ENCODE assay signal across 8 cellular contexts in genomic region chr16:2785101-2785991, GRCh38. TPM values are rescaled to one million over a fixed set of nuclear protein-coding genes. Genes with fewer than 3 reads are reported as not detected.
DNase-seq lines count a peak whose midpoint lies in the region; ATAC-seq and TF ChIP-seq lines count a peak whose summit lies in the region.
"Had no signal": no experiment of that assay in that cellular context is flagged by ENCODE, and none has a peak within 500 bp of the region (broad histone marks: within the 10 kb centered on the region; RNA-seq: fewer than 3 reads in every experiment).

No MANE protein-coding gene starts in this region.

- no peak overlapping the region for H3K27ac ChIP-seq in IMR-90 (ENCODE audit: insufficient read depth, low read length)

- H2BK120ac ChIP-seq in IMR-90 (ENCODE audit: low read depth, low read length) = no peak overlapping the region

- no peaks in the 10 kb centered on the region for H3K79me1 ChIP-seq in IMR-90 (ENCODE audit: low read depth in 1 of 2, low read length in 2 of 2)

- no peaks in the 10 kb centered on the region for H4K20me1 ChIP-seq in IMR-90 (ENCODE audit: insufficient read depth, low read length)

- peak overlapping the region; percentile 81 for H3K4me3 Mint-ChIP-seq in stimulated activated memory B cell treated with anti-CD40 and anti-IgM and Interleukin-4, amounts not matched to agents 10 μg/mL and 1 μg/mL and 100 μg/mL, for 72 hours

- ATAC-seq in IMR-90 (ENCODE audit: low read depth) = peak; percentile 33
- ATAC-seq in stimulated activated memory B cell treated with anti-CD40 and anti-IgM and Interleukin-4, amounts not matched to agents 10 μg/mL and 1 μg/mL and 100 μg/mL, for 72 hours = peak; percentile 50
- no peak for ATAC-seq in GM19455 (IDR thresholded peaks at IDR 0.05; ENCODE audit: unreplicated experiment)

- no peak overlapping the region for H3K14ac ChIP-seq in IMR-90 (replicated peaks; ENCODE audit: low read depth, low read length)

- no TSS peak for BruUV-seq in IMR-90 (replicated peaks; lab: Mats Ljungman, UMichigan)

- CTCF ChIA-PET in IMR-90 (lab: Yijun Ruan, JAX) = no interaction called here

- H3K36me3 ChIP-seq in IMR-90 (ENCODE audit: control insufficient read depth, insufficient read depth, low read length) = no peaks in the 10 kb centered on the region
- no peaks in the 10 kb centered on the region for H3K36me3 ChIP-seq in iPS-15b (ENCODE audit: control insufficient read depth, insufficient read depth, low read length)

- no peak overlapping the region for H2AK9ac ChIP-seq in IMR-90 (replicated peaks; ENCODE audit: low read depth, low read length, poor library complexity)

- TF ChIP-seq CTCF in IMR-90 (conservative IDR thresholded peaks at IDR 0.05; ENCODE audit: low read depth, low read length) = peak; percentile 6; the same call in 1 of the 2 replicates

- no peaks in the 10 kb centered on the region for H3K9me1 ChIP-seq in IMR-90 (ENCODE audit: insufficient read depth, low read length)

- H2AK5ac ChIP-seq in IMR-90 (ENCODE audit: low read depth, low read length) = no peak overlapping the region

- H3K18ac ChIP-seq in IMR-90 (ENCODE audit: low read depth, low read length) = no peak overlapping the region

- POLR2A ChIA-PET in IMR-90 (lab: Charles Lee; ENCODE audit: unreplicated experiment) = no interaction called here

- H3K9me3 ChIP-seq in IMR-90 (ENCODE audit: control insufficient read depth, insufficient read depth, low read length) = no peaks in the 10 kb centered on the region
- no peaks in the 10 kb centered on the region for H3K9me3 ChIP-seq in iPS-15b (ENCODE audit: control insufficient read depth, insufficient read depth, low read length)

- TF ChIP-seq POLR2A in IMR-90 (IDR thresholded peaks at IDR 0.05; ENCODE audit: low read depth, low read length) = no peak

- no peak overlapping the region for H2BK15ac ChIP-seq in IMR-90 (ENCODE audit: low read depth, low read length)

- peaks cover 10% of the 10 kb centered on the region for H3K4me1 Mint-ChIP-seq in stimulated activated memory B cell treated with anti-CD40 and anti-IgM and Interleukin-4, amounts not matched to agents 10 μg/mL and 1 μg/mL and 100 μg/mL, for 72 hours

- no peaks in the 10 kb centered on the region for H3K9me3 Mint-ChIP-seq in stimulated activated memory B cell treated with anti-CD40 and anti-IgM and Interleukin-4, amounts not matched to agents 10 μg/mL and 1 μg/mL and 100 μg/mL, for 72 hours

- H2BK5ac ChIP-seq in IMR-90 (ENCODE audit: low read depth, low read length, poor library complexity, severe bottlenecking) = no peak overlapping the region

- H2BK20ac ChIP-seq in IMR-90 (ENCODE audit: low read depth, low read length) = no peak overlapping the region

- DNase-seq in IMR-90 (no peak), NCI-H2171 (lab: John Stamatoyannopoulos, UW) (no peak), Kasumi-1 (lab: John Stamatoyannopoulos, UW) (no peak)
- DNase-seq in activated T-cell treated with anti-CD3 and anti-CD28 coated beads, Interleukin-2, amount 50 U/mL, for 48 hours = peak; percentile 63 to 72

- no peak overlapping the region for H3K4ac ChIP-seq in IMR-90 (ENCODE audit: low read depth, low read length)

- peak overlapping the region; percentile 76 for H3K27ac Mint-ChIP-seq in stimulated activated memory B cell treated with anti-CD40 and anti-IgM and Interleukin-4, amounts not matched to agents 10 μg/mL and 1 μg/mL and 100 μg/mL, for 72 hours
- H3K27ac Mint-ChIP-seq: progenitor cell of endocrine pancreas had no signal

- no peak overlapping the region for H3K23ac ChIP-seq in IMR-90 (ENCODE audit: low read depth, low read length)

- in situ Hi-C loops in IMR-90 (cut with MboI; ENCODE audit: low sequenced_read_pairs) = no loop called here

- no peak overlapping the region for H4K5ac ChIP-seq in IMR-90 (ENCODE audit: low read depth, low read length)

- H4K8ac ChIP-seq in IMR-90 (ENCODE audit: low read depth in 2 of 2, low read length in 2 of 2) = no peak overlapping the region

- H3K4me1 ChIP-seq in IMR-90 (ENCODE audit: control insufficient read depth, insufficient read depth, low read length) = no peaks in the 10 kb centered on the region
- H3K4me1 ChIP-seq in iPS-15b (ENCODE audit: control insufficient read depth, insufficient read depth, low read length) = no peaks in the 10 kb centered on the region

- no peak overlapping the region for H3K56ac ChIP-seq in IMR-90 (ENCODE audit: extremely low read depth, insufficient read depth, low read length)

- H2AFZ ChIP-seq in IMR-90 (replicated peaks; ENCODE audit: low read length, poor library complexity) = peak overlapping the region; percentile 71

- 20% methylated on average over 49 of the region's 79 CpGs; no CpG with 5 or more reads in 1 of the 2 experiments for WGBS in IMR-90 (ENCODE audit: extremely low coverage in 2 of 2, insufficient read length in 1 of 2), 2 experiments

- intact Hi-C loops in IMR-90 (cut with micrococcal nuclease) = no loop called here

- no peak for TF ChIP-seq RAD21 in IMR-90 (IDR thresholded peaks at IDR 0.05; ENCODE audit: low read length)

- no peaks in the 10 kb centered on the region for H3K36me3 Mint-ChIP-seq in stimulated activated memory B cell treated with anti-CD40 and anti-IgM and Interleukin-4, amounts not matched to agents 10 μg/mL and 1 μg/mL and 100 μg/mL, for 72 hours

- no peak overlapping the region for H3K4me3 ChIP-seq in IMR-90 (ENCODE audit: insufficient read depth, low read depth, low read length)
- H3K4me3 ChIP-seq in iPS-15b (ENCODE audit: low read depth, low read length) = peak overlapping the region; percentile 50

- no peak overlapping the region for H3K9ac ChIP-seq in IMR-90 (ENCODE audit: low read depth, low read length)
- H3K9ac ChIP-seq in iPS-15b (ENCODE audit: low read depth, low read length) = peak overlapping the region; percentile 5

- dilution Hi-C loops in IMR-90 (cut with HindIII; ENCODE audit: low sequenced_read_pairs, unreplicated experiment) = no loop called here

- H3K4me2 ChIP-seq in IMR-90 (ENCODE audit: low read depth, low read length) = no peak overlapping the region

- H3K27me3 Mint-ChIP-seq in stimulated activated memory B cell treated with anti-CD40 and anti-IgM and Interleukin-4, amounts not matched to agents 10 μg/mL and 1 μg/mL and 100 μg/mL, for 72 hours = peaks cover 28% of the 10 kb centered on the region

- H3K27me3 ChIP-seq in IMR-90 (ENCODE audit: control insufficient read depth, insufficient read depth, low read length) = peaks cover 58% of the 10 kb centered on the region
- peaks cover 18% of the 10 kb centered on the region for H3K27me3 ChIP-seq in iPS-15b (ENCODE audit: control insufficient read depth, insufficient read depth, low read length)

- no peak overlapping the region for H4K91ac ChIP-seq in IMR-90 (ENCODE audit: insufficient read depth, low read depth, low read length)

TF ChIP-seq in IMR-90, 13 proteins besides CTCF, POLR2A, EP300 and RAD21 (continues in another document):
- TF ChIP-seq FOS (IDR thresholded peaks at IDR 0.05; ENCODE audit: low read depth, low read length) (no peak), MAFK (IDR thresholded peaks at IDR 0.05; ENCODE audit: low read depth, low read length) (no peak), SMC3 (IDR thresholded peaks at IDR 0.05; ENCODE audit: low read depth, low read length) (no peak), RCOR1 (IDR thresholded peaks at IDR 0.05; ENCODE audit: insufficient replicate concordance, low read length) (no peak), CHD1 (IDR thresholded peaks at IDR 0.05; ENCODE audit: low read depth, low read length) (no peak), CEBPB (IDR thresholded peaks at IDR 0.05; ENCODE audit: low read depth, low read length) (no peak), MXI1 (IDR thresholded peaks at IDR 0.05; ENCODE audit: borderline replicate concordance, low read depth, low read length) (no peak), NFE2L2 (IDR thresholded peaks at IDR 0.05; ENCODE audit: low read depth, low read length) (no peak), MAZ (IDR thresholded peaks at IDR 0.05; ENCODE audit: borderline replicate concordance, low read depth, low read length) (no peak), RFX5 (IDR thresholded peaks at IDR 0.05; ENCODE audit: low read depth, low read length) (no peak)
- TF ChIP-seq, protein P1, sequence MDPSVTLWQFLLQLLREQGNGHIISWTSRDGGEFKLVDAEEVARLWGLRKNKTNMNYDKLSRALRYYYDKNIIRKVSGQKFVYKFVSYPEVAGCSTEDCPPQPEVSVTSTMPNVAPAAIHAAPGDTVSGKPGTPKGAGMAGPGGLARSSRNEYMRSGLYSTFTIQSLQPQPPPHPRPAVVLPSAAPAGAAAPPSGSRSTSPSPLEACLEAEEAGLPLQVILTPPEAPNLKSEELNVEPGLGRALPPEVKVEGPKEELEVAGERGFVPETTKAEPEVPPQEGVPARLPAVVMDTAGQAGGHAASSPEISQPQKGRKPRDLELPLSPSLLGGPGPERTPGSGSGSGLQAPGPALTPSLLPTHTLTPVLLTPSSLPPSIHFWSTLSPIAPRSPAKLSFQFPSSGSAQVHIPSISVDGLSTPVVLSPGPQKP (IDR thresholded peaks at IDR 0.05; ENCODE audit: borderline replicate concordance, low read depth, low read length) = no peak

RNA-seq across cellular contexts. Expression of gene PRSS33, which starts 2.0 kb away (rescaled TPM):
- total RNA-seq in IMR-90 (2012; rRNA removed) = not detected in 2 replicates
- not detected in 2 replicates for polyA plus RNA-seq in IMR-90 (2012; rRNA removed)
- not detected in 2 replicates for polyA plus RNA-seq in IMR-90 (2012; cell fraction: cytosol; rRNA removed)
- polyA plus RNA-seq in IMR-90 (2012; cell fraction: nucleus; rRNA removed; ENCODE audit: low replicate concordance) = not detected in 2 replicates

RNA-seq across cellular contexts. Expression of gene ELOB, which starts 8.3 kb away (rescaled TPM):
- total RNA-seq in IMR-90 (2012; rRNA removed) = 225 and 5,859 TPM in 2 replicates
- 442 and 481 TPM in 2 replicates for polyA plus RNA-seq in IMR-90 (2012; rRNA removed)
- 442 and 479 TPM in 2 replicates for polyA plus RNA-seq in IMR-90 (2012; cell fraction: cytosol; rRNA removed)
- polyA plus RNA-seq in IMR-90 (2012; cell fraction: nucleus; rRNA removed; ENCODE audit: low replicate concordance) = 142 and 174 TPM in 2 replicates

RNA-seq across cellular contexts. Expression of gene PRSS41, which starts 12.9 kb away (rescaled TPM):
- not detected in 2 replicates for total RNA-seq in IMR-90 (2012; rRNA removed)
- polyA plus RNA-seq in IMR-90 (2012; rRNA removed) = not detected in 2 replicates
- polyA plus RNA-seq in IMR-90 (2012; cell fraction: cytosol; rRNA removed) = not detected in 2 replicates
- polyA plus RNA-seq in IMR-90 (2012; cell fraction: nucleus; rRNA removed; ENCODE audit: low replicate concordance) = not detected in 2 replicates
- total RNA-seq: progenitor cell of endocrine pancreas had no signal

RNA-seq across cellular contexts. Expression of gene PRSS21, which starts 31.7 kb away (rescaled TPM):
- not detected in 2 replicates for total RNA-seq in IMR-90 (2012; rRNA removed)
- 0.21 and 0.47 TPM in 2 replicates for polyA plus RNA-seq in IMR-90 (2012; rRNA removed)
- 0.26 and 0.41 TPM in 2 replicates for polyA plus RNA-seq in IMR-90 (2012; cell fraction: cytosol; rRNA removed)
- 0.57 and 0.59 TPM in 2 replicates for polyA plus RNA-seq in IMR-90 (2012; cell fraction: nucleus; rRNA removed; ENCODE audit: low replicate concordance)
- total RNA-seq: progenitor cell of endocrine pancreas had no signal

RNA-seq across cellular contexts. Expression of gene SRRM2, which starts 32.9 kb away (rescaled TPM):
- 20.3 and 21.1 TPM in 2 replicates for total RNA-seq in IMR-90 (2012; rRNA removed)
- 300 and 301 TPM in 2 replicates for polyA plus RNA-seq in IMR-90 (2012; rRNA removed)
- polyA plus RNA-seq in IMR-90 (2012; cell fraction: cytosol; rRNA removed) = 57.1 and 150 TPM in 2 replicates
- 949 and 1,549 TPM in 2 replicates for polyA plus RNA-seq in IMR-90 (2012; cell fraction: nucleus; rRNA removed; ENCODE audit: low replicate concordance)

Comparison
In these comparisons a context has a peak if more than half of its experiments do, and no peak if none do; other contexts are left out.
1. DNase-seq: peak in activated T-cell treated with anti-CD3 and anti-CD28 coated beads, Interleukin-2, amount 50 U/mL, for 48 hours (2 of 2); none in IMR-90 (single experiment), NCI-H2171 (single experiment) and Kasumi-1 (0 of 2).